Comparison of ENCODE assay signal across 12 cellular contexts in the genomic region with DNA sequence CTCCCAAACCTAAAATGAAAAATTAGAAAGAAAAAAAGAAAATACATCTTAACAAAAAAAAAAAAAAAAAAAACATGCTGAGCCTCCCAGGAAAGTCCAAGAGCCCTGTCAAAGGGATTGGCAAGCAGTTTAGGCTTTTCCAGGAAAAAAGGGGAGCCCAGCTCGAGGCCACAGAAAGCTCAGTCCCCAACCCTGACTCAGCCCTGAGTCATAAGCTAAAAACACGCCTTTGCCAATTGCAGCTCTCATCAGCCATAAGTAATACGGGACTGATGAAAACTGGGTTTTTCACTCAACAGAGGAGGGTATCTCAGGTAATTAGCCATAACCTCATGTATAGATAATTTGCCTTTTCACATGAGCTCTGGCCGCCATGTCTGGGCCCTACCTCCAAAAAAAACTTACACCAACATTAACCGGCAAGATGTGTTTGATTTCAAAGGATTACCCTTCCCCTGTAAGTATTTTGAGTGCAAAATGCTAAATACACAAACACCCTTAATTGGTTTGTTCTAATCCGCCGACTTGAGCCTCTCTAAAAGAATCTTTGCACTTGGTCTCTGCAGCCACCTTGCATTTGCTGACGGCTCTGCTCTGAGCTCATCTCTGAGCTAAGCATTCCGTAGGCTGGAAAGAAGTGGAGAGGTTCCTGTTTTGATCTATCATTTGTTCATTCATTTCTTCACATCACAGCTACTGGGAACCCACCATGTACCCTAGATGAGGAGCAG.
DNase-seq lines count a peak whose midpoint lies in the region; ATAC-seq and TF ChIP-seq lines count a peak whose summit lies in the region.
"Had no signal": no experiment of that assay in that cellular context is flagged by ENCODE, and none has a peak within 500 bp of the region (broad histone marks: within the 10 kb centered on the region; RNA-seq: fewer than 3 reads in every experiment).

No MANE protein-coding gene starts in this region.

- intact Hi-C loops in right cardiac atrium (cut with DNase I) (no loop called here), Right ventricle myocardium inferior (cut with DNase I) (no loop called here)

- 72% methylated on average over 9 of the region's 9 CpGs for WGBS in right cardiac atrium
- WGBS in SK-N-SH (ENCODE audit: low lambda C conversion rate): 9% methylated on average over 9 of the region's 9 CpGs

- H2AFZ ChIP-seq in SK-N-SH (ENCODE audit: low read depth): no peak overlapping the region

- no peaks in the 10 kb centered on the region for H3K79me2 ChIP-seq in SK-N-SH (ENCODE audit: insufficient read depth)

- no peaks in the 10 kb centered on the region for H3K9me2 ChIP-seq in SK-N-SH

- CTCF ChIA-PET in SK-N-SH (lab: Yijun Ruan, JAX): no interaction called here

- DNase-seq in right cardiac atrium (peak in 1 of 3 donors; percentile 57), Right ventricle myocardium inferior (ENCODE audit: missing footprints) (no peak), SK-N-SH (no peak), iris pigment epithelial cell (ENCODE audit: low read depth) (peak; percentile 31), NCI-H1105 treated with DMSO at 0.1 percent for 48 hours (lab: John Stamatoyannopoulos, UW) (no peak), iPS-NIHi7 (ENCODE audit: extremely low spot score) (no peak)
- DNase-seq: CD4-positive, alpha-beta T cell; cerebellar nuclear complex; glutamatergic neuron; stimulated activated naive B cell treated with anti-CD40 and anti-IgM and Interleukin-4, amounts not matched to agents 10 μg/mL and 1 μg/mL and 100 μg/mL, for 72 hours had no signal

- H3K4me1 ChIP-seq in right cardiac atrium (ENCODE audit: control insufficient read depth, insufficient read depth, low read length): no peaks in the 10 kb centered on the region
- no peaks in the 10 kb centered on the region for H3K4me1 ChIP-seq in SK-N-SH (ENCODE audit: control insufficient read depth in 1 of 2, insufficient read depth in 2 of 2, low read depth in 1 of 2, low read length in 1 of 2)

- POLR2A ChIA-PET in SK-N-SH (lab: Yijun Ruan, JAX): no interaction called here

- no peak overlapping the region for H3K9ac ChIP-seq in SK-N-SH

- TF ChIP-seq POLR2A in GM18505 (IDR thresholded peaks at IDR 0.05; ENCODE audit: borderline replicate concordance, extremely low read depth, insufficient read depth, insufficient read length): no peak

- H3K4me3 ChIP-seq in right cardiac atrium (ENCODE audit: low read length) (no peak overlapping the region), SK-N-SH (ENCODE audit: low read depth in 2 of 2, low read length in 1 of 2) (no peak overlapping the region)

- H3K27me3 ChIP-seq in right cardiac atrium (ENCODE audit: control insufficient read depth, insufficient read depth) (no peaks in the 10 kb centered on the region), SK-N-SH (ENCODE audit: insufficient read depth) (peaks cover 47% of the 10 kb centered on the region)

- TF ChIP-seq CTCF in SK-N-SH (IDR thresholded peaks at IDR 0.05): no peak

- H3K27ac ChIP-seq in right cardiac atrium (ENCODE audit: low read length) (no peak overlapping the region), SK-N-SH (ENCODE audit: low read depth in 2 of 2, low read length in 1 of 2) (no peak overlapping the region)

- H3F3A ChIP-seq in SK-N-SH (replicated peaks; ENCODE audit: insufficient read depth): peaks cover 3% of the 10 kb centered on the region

- H3K4me2 ChIP-seq in SK-N-SH: peak overlapping the region; percentile 21; the same call in 1 of the 2 replicates

- no peak for TF ChIP-seq EP300 in SK-N-SH (IDR thresholded peaks at IDR 0.05; ENCODE audit: borderline replicate concordance in 1 of 2, low read depth in 1 of 2, low read length in 1 of 2)

- no peaks in the 10 kb centered on the region for H3K9me3 ChIP-seq in right cardiac atrium (ENCODE audit: control insufficient read depth, low read length)
- no peaks in the 10 kb centered on the region for H3K9me3 ChIP-seq in SK-N-SH

- peak; percentile 29 to 69 for ATAC-seq in right cardiac atrium
- ATAC-seq in Right ventricle myocardium inferior: no peak
- ATAC-seq in GM18505 (IDR thresholded peaks at IDR 0.05; ENCODE audit: unreplicated experiment): no peak
- ATAC-seq in HG02870 (IDR thresholded peaks at IDR 0.05; ENCODE audit: unreplicated experiment): no peak
- ATAC-seq: stimulated activated naive B cell treated with anti-CD40 and anti-IgM and Interleukin-4, amounts not matched to agents 10 μg/mL and 1 μg/mL and 100 μg/mL, for 72 hours had no signal

- H4K20me1 ChIP-seq in SK-N-SH (ENCODE audit: insufficient read depth): no peaks in the 10 kb centered on the region

- TF ChIP-seq RAD21 in SK-N-SH (IDR thresholded peaks at IDR 0.05; ENCODE audit: low read length): no peak

- H3K36me3 ChIP-seq in SK-N-SH (replicated peaks in 1 of 2; ENCODE audit: control insufficient read depth in 1 of 2, insufficient read depth in 2 of 2, low read length in 1 of 2): no peaks in the 10 kb centered on the region

TF ChIP-seq in SK-N-SH, 30 proteins besides CTCF, POLR2A, EP300 and RAD21:
- TF ChIP-seq TEAD4 (IDR thresholded peaks at IDR 0.05; ENCODE audit: borderline replicate concordance, insufficient read depth) (no peak), FOSL2 (IDR thresholded peaks at IDR 0.05; ENCODE audit: borderline replicate concordance, low read depth) (peak; percentile 67), NFIC (IDR thresholded peaks at IDR 0.05; ENCODE audit: borderline replicate concordance) (peak; percentile 13; the same call in 1 of the 2 replicates), FOXJ3 (CRISPR knock-in tag; IDR thresholded peaks at IDR 0.05) (no peak), TCF12 (IDR thresholded peaks at IDR 0.05) (no peak), GABPA (IDR thresholded peaks at IDR 0.05; ENCODE audit: low read depth) (no peak), JUND (IDR thresholded peaks at IDR 0.05) (peak; percentile 29; the same call in 1 of the 2 replicates)
- TF ChIP-seq, protein P1, sequence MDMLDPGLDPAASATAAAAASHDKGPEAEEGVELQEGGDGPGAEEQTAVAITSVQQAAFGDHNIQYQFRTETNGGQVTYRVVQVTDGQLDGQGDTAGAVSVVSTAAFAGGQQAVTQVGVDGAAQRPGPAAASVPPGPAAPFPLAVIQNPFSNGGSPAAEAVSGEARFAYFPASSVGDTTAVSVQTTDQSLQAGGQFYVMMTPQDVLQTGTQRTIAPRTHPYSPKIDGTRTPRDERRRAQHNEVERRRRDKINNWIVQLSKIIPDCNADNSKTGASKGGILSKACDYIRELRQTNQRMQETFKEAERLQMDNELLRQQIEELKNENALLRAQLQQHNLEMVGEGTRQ (IDR thresholded peaks at IDR 0.05; ENCODE audit: borderline replicate concordance, low read depth, low read length): no peak
- TF ChIP-seq, protein P2, sequence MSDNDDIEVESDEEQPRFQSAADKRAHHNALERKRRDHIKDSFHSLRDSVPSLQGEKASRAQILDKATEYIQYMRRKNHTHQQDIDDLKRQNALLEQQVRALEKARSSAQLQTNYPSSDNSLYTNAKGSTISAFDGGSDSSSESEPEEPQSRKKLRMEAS (IDR thresholded peaks at IDR 0.05; ENCODE audit: low read depth): no peak

Comparison
In these comparisons a context has a peak if more than half of its experiments do, and no peak if none do; other contexts are left out.
1. ATAC-seq: peak in right cardiac atrium (2 of 2); none in Right ventricle myocardium inferior (single experiment), GM18505 (single experiment) and HG02870 (single experiment).